In the genomic region with DNA sequence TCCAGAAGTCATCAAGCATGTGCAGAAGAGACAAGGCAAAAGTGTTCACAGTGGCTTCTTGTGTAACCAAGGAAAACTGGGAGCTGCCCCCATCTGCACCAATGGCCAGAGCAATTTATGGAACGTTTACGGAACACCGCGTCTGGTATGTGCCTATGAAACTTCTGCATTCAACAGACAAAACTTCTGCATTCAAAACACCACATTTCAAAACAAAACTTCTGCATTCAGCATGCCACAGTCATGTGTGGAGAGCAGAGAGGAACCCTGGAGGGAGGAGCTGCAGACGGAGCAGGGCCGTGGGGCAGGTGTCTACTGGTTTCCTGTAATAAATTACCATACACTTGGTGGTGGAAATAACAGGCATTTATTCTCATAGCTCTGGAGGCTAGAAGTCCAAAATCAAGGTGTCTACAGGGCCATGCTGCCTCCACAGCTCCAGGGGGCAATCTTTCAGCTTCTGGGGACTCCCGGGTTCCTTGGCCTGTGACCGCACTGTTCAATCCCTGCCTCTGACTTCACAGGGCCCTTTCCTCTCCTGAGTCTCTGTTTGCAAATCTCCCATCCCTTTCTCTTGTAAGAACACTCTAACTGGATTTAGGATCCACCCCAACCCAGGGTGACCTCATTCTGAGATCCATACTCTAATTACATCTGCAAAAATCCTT, we compare ENCODE assay signal across 15 cellular contexts. TPM values are rescaled to one million over a fixed set of nuclear protein-coding genes. Genes with fewer than 3 reads are reported as not detected.
DNase-seq lines count a peak whose midpoint lies in the region; ATAC-seq and TF ChIP-seq lines count a peak whose summit lies in the region.
"Had no signal": no experiment of that assay in that cellular context is flagged by ENCODE, and none has a peak within 500 bp of the region (broad histone marks: within the 10 kb centered on the region; RNA-seq: fewer than 3 reads in every experiment).

No MANE protein-coding gene starts in this region.

- H3K9me3 Mint-ChIP-seq in memory B cell, result peaks cover 2% of the 10 kb centered on the region
- peaks cover 7% of the 10 kb centered on the region for H3K9me3 Mint-ChIP-seq in activated naive CD4-positive, alpha-beta T cell treated with anti-CD3 and anti-CD28 coated beads for 36 hours
- H3K9me3 Mint-ChIP-seq: T-helper 1 cell treated with Interleukin-12 subunit alpha and Interleukin-12 subunit beta and Interleukin-4 antibody, amounts not matched to agents 30 μg/mL and 1 μg/mL, for 36 hours had no signal

- H3K9me3 ChIP-seq in HEK293 (ENCODE audit: control insufficient read depth, insufficient read depth, low read depth, low read length), result no peaks in the 10 kb centered on the region
- H3K9me3 ChIP-seq: testis had no signal

- H3K36me3 Mint-ChIP-seq in memory B cell, result peaks cover 2% of the 10 kb centered on the region
- H3K36me3 Mint-ChIP-seq in activated naive CD4-positive, alpha-beta T cell treated with anti-CD3 and anti-CD28 coated beads for 36 hours (ENCODE audit: low read depth), result no peaks in the 10 kb centered on the region

- H3K4me1 ChIP-seq in HEK293 (ENCODE audit: control insufficient read depth, insufficient read depth, low read length), result no peaks in the 10 kb centered on the region

- TF ChIP-seq CTCF in HEK293 (tag by site-specific recombination; IDR thresholded peaks at IDR 0.05), result no peak

- ATAC-seq in memory B cell (ENCODE audit: low read depth), result peak; percentile 99
- no peak for ATAC-seq in HG03469 (IDR thresholded peaks at IDR 0.05; ENCODE audit: unreplicated experiment)

- H3K4me3 ChIP-seq in HEK293 (ENCODE audit: low read depth, low read length), result no peak overlapping the region
- H3K4me3 ChIP-seq: heart right ventricle, testis had no signal

- peak overlapping the region; percentile 66 for H3K27ac Mint-ChIP-seq in memory B cell
- no peak overlapping the region for H3K27ac Mint-ChIP-seq in activated naive CD4-positive, alpha-beta T cell treated with anti-CD3 and anti-CD28 coated beads for 36 hours
- H3K27ac Mint-ChIP-seq: T-helper 1 cell treated with Interleukin-12 subunit alpha and Interleukin-12 subunit beta and Interleukin-4 antibody, amounts not matched to agents 30 μg/mL and 1 μg/mL, for 36 hours had no signal

- CTCF ChIA-PET in HEK293 (lab: Yijun Ruan, JAX), result interaction anchor here (0.8 to 1.1 kb wide), 3 partner anchors 17 to 36 kb away, joined by 3 to 4 read pairs (median 3); no protein-coding TSS in a partner anchor
- CTCF ChIA-PET in activated naive CD4-positive, alpha-beta T cell treated with anti-CD3 and anti-CD28 coated beads for 36 hours (lab: Charles Lee), result interaction anchor here (0.6 to 1.0 kb wide), 3 partner anchors 116 to 151 kb away, joined by 3 read pairs; no protein-coding TSS in a partner anchor

- H3K4me3 Mint-ChIP-seq in memory B cell, result peak overlapping the region; percentile 35
- no peak overlapping the region for H3K4me3 Mint-ChIP-seq in activated naive CD4-positive, alpha-beta T cell treated with anti-CD3 and anti-CD28 coated beads for 36 hours
- H3K4me3 Mint-ChIP-seq: T-helper 1 cell treated with Interleukin-12 subunit alpha and Interleukin-12 subunit beta and Interleukin-4 antibody, amounts not matched to agents 30 μg/mL and 1 μg/mL, for 36 hours had no signal

- intact Hi-C loops in activated naive CD4-positive, alpha-beta T cell treated with anti-CD3 and anti-CD28 coated beads for 36 hours (cut with micrococcal nuclease), result no loop called here

- H3K4me1 Mint-ChIP-seq in memory B cell, result peaks cover 11% of the 10 kb centered on the region
- H3K4me1 Mint-ChIP-seq in activated naive CD4-positive, alpha-beta T cell treated with anti-CD3 and anti-CD28 coated beads for 36 hours (ENCODE audit: low read depth), result peaks cover 4% of the 10 kb centered on the region

- H3K27me3 Mint-ChIP-seq in memory B cell, result peaks cover 3% of the 10 kb centered on the region
- H3K27me3 Mint-ChIP-seq in activated naive CD4-positive, alpha-beta T cell treated with anti-CD3 and anti-CD28 coated beads for 36 hours (ENCODE audit: low read depth), result no peaks in the 10 kb centered on the region

- POLR2A ChIA-PET in HEK293 (lab: Yijun Ruan, JAX), result interaction anchor here (0.8 kb wide), 1 partner anchor 32 kb away, joined by 3 read pairs; the partner anchor contains the start of gene RPL3

- DNase-seq in CD1c-positive myeloid dendritic cell (ENCODE audit: extremely low spot score), result peak; percentile 94
- peak; percentile 73 for DNase-seq in amniotic epithelial cell (ENCODE audit: low read depth)
- DNase-seq in memory B cell (ENCODE audit: low spot score in 2 of 2), result peak in 1 of 2 donors; percentile 53
- DNase-seq in activated naive CD4-positive, alpha-beta T cell treated with anti-CD3 and anti-CD28 coated beads for 36 hours, result no peak
- DNase-seq in NCI-H69 (lab: John Stamatoyannopoulos, UW), result no peak
- DNase-seq in central memory CD4-positive, alpha-beta T cell, result no peak
- DNase-seq: activated T-cell treated with anti-CD3 and anti-CD28 coated beads for 4 hours; heart right ventricle; NCI-H2171; stimulated activated CD4-positive, alpha-beta T cell treated with anti-CD3 and anti-CD28 coated beads, Interleukin-2, amount 100 ng/mL, for 24 hours; testis had no signal

- no peak overlapping the region for H3K27ac ChIP-seq in HEK293 (ENCODE audit: extremely low read depth, low read depth, low read length)
- H3K27ac ChIP-seq: C4-2B, testis had no signal

- H3K36me3 ChIP-seq in HEK293 (ENCODE audit: control insufficient read depth in 2 of 2, insufficient read depth in 1 of 2, low read length in 2 of 2), result no peaks in the 10 kb centered on the region
- H3K36me3 ChIP-seq: heart right ventricle had no signal

TF ChIP-seq in HEK293, 187 proteins besides CTCF, POLR2A, EP300 and RAD21:
- TF ChIP-seq ZBTB20 (tag by site-specific recombination; IDR thresholded peaks at IDR 0.05), result 0 out of 2 replicates have a peak, but pooled peaks have one; percentile 23
- TF ChIP-seq ZNF366 (tag by site-specific recombination; conservative IDR thresholded peaks at IDR 0.05), result 0 out of 2 replicates have a peak, but pooled peaks have one; percentile 40
- TF ChIP-seq ZNF677 (tag by site-specific recombination; IDR thresholded peaks at IDR 0.05), result no peak
- peak; percentile 39; the same call in 1 of the 2 replicates for TF ChIP-seq ATF2 (tag by site-specific recombination; IDR thresholded peaks at IDR 0.05; ENCODE audit: low read depth)

RNA-seq across cellular contexts. Expression of gene RPL3, which starts 32.2 kb away (rescaled TPM):
- 1,000 to 10,000 TPM; 3,434 to 3,511 TPM for total RNA-seq in activated naive CD4-positive, alpha-beta T cell treated with anti-CD3 and anti-CD28 coated beads for 36 hours

RNA-seq across cellular contexts. Expression of gene PDGFB, which starts 42.4 kb away (rescaled TPM):
- 1 to 10 TPM; 3.8 to 3.9 TPM for total RNA-seq in activated naive CD4-positive, alpha-beta T cell treated with anti-CD3 and anti-CD28 coated beads for 36 hours

Comparison
In these comparisons a context has a peak if more than half of its experiments do, and no peak if none do; other contexts are left out.
1. DNase-seq: peak in CD1c-positive myeloid dendritic cell (single experiment) and amniotic epithelial cell (single experiment); none in activated naive CD4-positive, alpha-beta T cell treated with anti-CD3 and anti-CD28 coated beads for 36 hours (single experiment), NCI-H69 (single experiment) and central memory CD4-positive, alpha-beta T cell (single experiment).